In genomic region chr3:8979262-8979661, GRCh38 we compare ENCODE assay signal across 25 cellular contexts.
"Had no signal": no experiment of that assay in that cellular context is flagged by ENCODE, and none has a peak within 500 bp of the region (broad histone marks: within the 10 kb centered on the region; RNA-seq: fewer than 3 reads in every experiment).

No MANE protein-coding gene starts in this region.

- H3K4me3 Mint-ChIP-seq: mesothelial cell of epicardium; naive B cell; natural killer cell; nephron progenitor cell; neural progenitor cell; stimulated activated effector memory CD8-positive, alpha-beta T cell treated with anti-CD3 and anti-CD28 coated beads, Interleukin-12 subunit alpha, Interleukin-12 subunit beta, amount 100 ng/mL, for 72 hours; stimulated activated naive CD8-positive, alpha-beta T cell treated with anti-CD3 and anti-CD28 coated beads, Interleukin-15, amount 100 ng/mL, for 72 hours had no signal

- H3K4me3 ChIP-seq: left ventricle myocardium inferior, lung, neural progenitor cell, right atrium auricular region, spleen, tibial nerve, upper lobe of left lung, vagina had no signal

- H3K4me1 Mint-ChIP-seq: mesothelial cell of epicardium; natural killer cell; stimulated activated effector memory CD8-positive, alpha-beta T cell treated with anti-CD3 and anti-CD28 coated beads, Interleukin-12 subunit alpha, Interleukin-12 subunit beta, amount 100 ng/mL, for 72 hours; stimulated activated naive CD8-positive, alpha-beta T cell treated with anti-CD3 and anti-CD28 coated beads, Interleukin-15, amount 100 ng/mL, for 72 hours had no signal

- H3K36me3 Mint-ChIP-seq: mesothelial cell of epicardium; natural killer cell; stimulated activated effector memory CD8-positive, alpha-beta T cell treated with anti-CD3 and anti-CD28 coated beads, Interleukin-12 subunit alpha, Interleukin-12 subunit beta, amount 100 ng/mL, for 72 hours had no signal

- H3K9me3 ChIP-seq: right atrium auricular region, vagina had no signal

- DNase-seq: islet precursor cell; left ventricle myocardium inferior; mesendoderm; naive B cell; natural killer cell; nephron progenitor cell; occipital lobe; small intestine; spleen; stimulated activated CD4-positive, alpha-beta T cell treated with anti-CD3 and anti-CD28 coated beads, Interleukin-4, amount 100 ng/mL, for 24 hours; stimulated activated naive CD4-positive, alpha-beta T cell treated with Interleukin-2 at 50 U/mL for 16 hours; stimulated activated naive CD8-positive, alpha-beta T cell treated with anti-CD3 and anti-CD28 coated beads, Interleukin-15, amount 100 ng/mL, for 72 hours; substantia nigra; upper lobe of left lung had no signal

- H3K9me3 Mint-ChIP-seq: stimulated activated effector memory CD8-positive, alpha-beta T cell treated with anti-CD3 and anti-CD28 coated beads, Interleukin-12 subunit alpha, Interleukin-12 subunit beta, amount 100 ng/mL, for 72 hours had no signal

- H3K36me3 ChIP-seq: left ventricle myocardium inferior, neural progenitor cell, neutrophil, right atrium auricular region, spleen, tibial nerve, upper lobe of left lung, vagina had no signal

- ATAC-seq: natural killer cell; sciatic nerve; stimulated activated effector memory CD8-positive, alpha-beta T cell treated with anti-CD3 and anti-CD28 coated beads, Interleukin-12 subunit alpha, Interleukin-12 subunit beta, amount 100 ng/mL, for 72 hours; stimulated activated naive CD8-positive, alpha-beta T cell treated with anti-CD3 and anti-CD28 coated beads, Interleukin-15, amount 100 ng/mL, for 72 hours had no signal

- H3K4me1 ChIP-seq: neural progenitor cell, parathyroid adenoma, right atrium auricular region, vagina had no signal

- H3K27ac Mint-ChIP-seq: mesothelial cell of epicardium; naive B cell; natural killer cell; nephron progenitor cell; neural progenitor cell; progenitor cell of endocrine pancreas; stimulated activated effector memory CD8-positive, alpha-beta T cell treated with anti-CD3 and anti-CD28 coated beads, Interleukin-12 subunit alpha, Interleukin-12 subunit beta, amount 100 ng/mL, for 72 hours; stimulated activated naive CD8-positive, alpha-beta T cell treated with anti-CD3 and anti-CD28 coated beads, Interleukin-15, amount 100 ng/mL, for 72 hours had no signal

- H3K27ac ChIP-seq: left ventricle myocardium inferior, neural progenitor cell, neutrophil, parathyroid adenoma, right atrium auricular region, spleen, tibial nerve, upper lobe of left lung, vagina had no signal
